ENCODE assay signal across 8 cellular contexts in genomic region chr10:132939957-132940790, GRCh38. TPM values are rescaled to one million over a fixed set of nuclear protein-coding genes. Genes with fewer than 3 reads are reported as not detected.
DNase-seq lines count a peak whose midpoint lies in the region; ATAC-seq and TF ChIP-seq lines count a peak whose summit lies in the region.

No MANE protein-coding gene starts in this region.

- H2BK20ac ChIP-seq in IMR-90 (ENCODE audit: low read depth, low read length) = no peak overlapping the region

- no peak overlapping the region for H2BK15ac ChIP-seq in IMR-90 (ENCODE audit: low read depth, low read length)

- WGBS in IMR-90 (ENCODE audit: extremely low coverage in 2 of 2, insufficient read length in 1 of 2), 2 experiments = 90% methylated on average over 2 of the region's 24 CpGs; no CpG with 5 or more reads in 1 of the 2 experiments

- H3K9me3 ChIP-seq in IMR-90 (ENCODE audit: control insufficient read depth, insufficient read depth, low read length) = no peaks in the 10 kb centered on the region

- H3K4me1 ChIP-seq in IMR-90 (ENCODE audit: control insufficient read depth, insufficient read depth, low read length) = peaks cover 3% of the 10 kb centered on the region; the same call in 1 of the 2 replicates

- in situ Hi-C loops in IMR-90 (cut with MboI; ENCODE audit: low sequenced_read_pairs) = no loop called here

- ATAC-seq in IMR-90 (ENCODE audit: low read depth) (peak; percentile 72), GM19452 (IDR thresholded peaks at IDR 0.05; ENCODE audit: unreplicated experiment) (no peak), HG02970 (IDR thresholded peaks at IDR 0.05; ENCODE audit: low FRiP score, unreplicated experiment) (no peak)

- no TSS peak for BruUV-seq in IMR-90 (replicated peaks; lab: Mats Ljungman, UMichigan)

- POLR2A ChIA-PET in IMR-90 (lab: Charles Lee; ENCODE audit: unreplicated experiment) = no interaction called here

- intact Hi-C loops in IMR-90 (cut with micrococcal nuclease) = loop anchor here (5.0 kb wide), 1 partner anchor 288 kb away; no protein-coding TSS in a partner anchor

- DNase-seq in AG09319 (ENCODE audit: extremely low read depth, low read depth) = peak; percentile 8
- peak; percentile 47 for DNase-seq in IMR-90
- DNase-seq in activated CD8-positive, alpha-beta memory T cell treated with anti-CD3 and anti-CD28 coated beads, Interleukin-2, amount 50 U/mL, for 48 hours = peak; percentile 71
- peak; percentile 58 for DNase-seq in germinal center (ENCODE audit: low spot score)
- no peak for DNase-seq in retinal pigment epithelial cell (ENCODE audit: low read depth)

- H3K79me1 ChIP-seq in IMR-90 (ENCODE audit: low read depth in 1 of 2, low read length in 2 of 2) = no peaks in the 10 kb centered on the region

- H3K4me3 ChIP-seq in IMR-90 (ENCODE audit: insufficient read depth, low read depth, low read length) = no peak overlapping the region
- no peak overlapping the region for H3K4me3 ChIP-seq in retinal pigment epithelial cell (ENCODE audit: low read length)

- no peak for TF ChIP-seq POLR2A in IMR-90 (IDR thresholded peaks at IDR 0.05; ENCODE audit: low read depth, low read length)

- H2AFZ ChIP-seq in IMR-90 (replicated peaks; ENCODE audit: low read length, poor library complexity) = no peak overlapping the region

- CTCF ChIA-PET in IMR-90 (lab: Yijun Ruan, JAX) = interaction anchor here (0.8 kb wide), 1 partner anchor 811 kb away, joined by 3 read pairs; no protein-coding TSS in a partner anchor

- no peak overlapping the region for H3K23ac ChIP-seq in IMR-90 (ENCODE audit: low read depth, low read length)

- H4K91ac ChIP-seq in IMR-90 (ENCODE audit: insufficient read depth, low read depth, low read length) = no peak overlapping the region

- dilution Hi-C loops in IMR-90 (cut with HindIII; ENCODE audit: low sequenced_read_pairs, unreplicated experiment) = no loop called here

- no peaks in the 10 kb centered on the region for H3K36me3 ChIP-seq in IMR-90 (ENCODE audit: control insufficient read depth, insufficient read depth, low read length)

- no peak overlapping the region for H2AK9ac ChIP-seq in IMR-90 (replicated peaks; ENCODE audit: low read depth, low read length, poor library complexity)

- no peak overlapping the region for H4K5ac ChIP-seq in IMR-90 (ENCODE audit: low read depth, low read length)

- peaks cover 6% of the 10 kb centered on the region for H3K27me3 ChIP-seq in IMR-90 (ENCODE audit: control insufficient read depth, insufficient read depth, low read length)

- H2BK120ac ChIP-seq in IMR-90 (ENCODE audit: low read depth, low read length) = no peak overlapping the region

- no peak overlapping the region for H3K14ac ChIP-seq in IMR-90 (replicated peaks; ENCODE audit: low read depth, low read length)

- no peak overlapping the region for H3K56ac ChIP-seq in IMR-90 (ENCODE audit: extremely low read depth, insufficient read depth, low read length)

- H3K9ac ChIP-seq in IMR-90 (ENCODE audit: low read depth, low read length) = no peak overlapping the region

- no peak overlapping the region for H3K4me2 ChIP-seq in IMR-90 (ENCODE audit: low read depth, low read length)

- TF ChIP-seq RAD21 in IMR-90 (IDR thresholded peaks at IDR 0.05; ENCODE audit: low read length) = peak; percentile 81

- no peak overlapping the region for H4K8ac ChIP-seq in IMR-90 (ENCODE audit: low read depth in 2 of 2, low read length in 2 of 2)

- peak; percentile 88 for TF ChIP-seq CTCF in AG09319 (IDR thresholded peaks at IDR 0.05; ENCODE audit: low read depth, low read length)
- peak; percentile 82 for TF ChIP-seq CTCF in GM12872 (IDR thresholded peaks at IDR 0.05; ENCODE audit: insufficient read depth, low read depth, low read length)
- TF ChIP-seq CTCF in IMR-90 (conservative IDR thresholded peaks at IDR 0.05; ENCODE audit: low read depth, low read length) = peak; percentile 76
- peak; percentile 89 for TF ChIP-seq CTCF in retinal pigment epithelial cell (conservative IDR thresholded peaks at IDR 0.05; ENCODE audit: low read depth, low read length)

- no peaks in the 10 kb centered on the region for H3K9me1 ChIP-seq in IMR-90 (ENCODE audit: insufficient read depth, low read length)

- H3K27ac ChIP-seq in IMR-90 (ENCODE audit: insufficient read depth, low read length) = no peak overlapping the region

- no peak overlapping the region for H2BK5ac ChIP-seq in IMR-90 (ENCODE audit: low read depth, low read length, poor library complexity, severe bottlenecking)

- no peak overlapping the region for H3K4ac ChIP-seq in IMR-90 (ENCODE audit: low read depth, low read length)

- H3K18ac ChIP-seq in IMR-90 (ENCODE audit: low read depth, low read length) = no peak overlapping the region

- no peaks in the 10 kb centered on the region for H4K20me1 ChIP-seq in IMR-90 (ENCODE audit: insufficient read depth, low read length)

- no peak overlapping the region for H2AK5ac ChIP-seq in IMR-90 (ENCODE audit: low read depth, low read length)

TF ChIP-seq in IMR-90, 13 proteins besides CTCF, POLR2A, EP300 and RAD21:
- no peak for TF ChIP-seq CEBPB (IDR thresholded peaks at IDR 0.05; ENCODE audit: low read depth, low read length)
- peak; percentile 38; the same call in 1 of the 2 replicates for TF ChIP-seq MAFK (IDR thresholded peaks at IDR 0.05; ENCODE audit: low read depth, low read length)
- peak; percentile 61 for TF ChIP-seq SMC3 (IDR thresholded peaks at IDR 0.05; ENCODE audit: low read depth, low read length)

RNA-seq across cellular contexts. Expression of gene CFAP46, which starts 2.2 kb away (rescaled TPM):
- 1.3 and 1.7 TPM in 2 replicates for total RNA-seq in IMR-90 (2012; rRNA removed)
- polyA plus RNA-seq in IMR-90 (2012; rRNA removed) = 1.6 and 1.8 TPM in 2 replicates
- 1.0 and 1.3 TPM in 2 replicates for polyA plus RNA-seq in IMR-90 (2012; cell fraction: cytosol; rRNA removed)
- polyA plus RNA-seq in IMR-90 (2012; cell fraction: nucleus; rRNA removed; ENCODE audit: low replicate concordance) = 1.0 and 1.8 TPM in 2 replicates
